Comparison of ENCODE assay signal across 8 cellular contexts in genomic region chr14:68843471-68844209, GRCh38. TPM values are rescaled to one million over a fixed set of nuclear protein-coding genes. Genes with fewer than 3 reads are reported as not detected.
A peak's percentile ranks its signal among the peaks of the same experiment; 100 is the strongest.
DNase-seq lines count a peak whose midpoint lies in the region; ATAC-seq and TF ChIP-seq lines count a peak whose summit lies in the region.

No MANE protein-coding gene starts in this region.

- TF ChIP-seq POLR2A in erythroblast (IDR thresholded peaks at IDR 0.05; ENCODE audit: low read length): no peak

- peak overlapping the region; percentile 14 for H3K9ac ChIP-seq in NT2/D1 (ENCODE audit: insufficient read length, low read depth)

- ATAC-seq in HG03175 (IDR thresholded peaks at IDR 0.05; ENCODE audit: unreplicated experiment): no peak

- H3K27me3 ChIP-seq in NT2/D1 (ENCODE audit: insufficient read depth, insufficient read length): peaks cover 8% of the 10 kb centered on the region

- H3K36me3 ChIP-seq in NT2/D1 (ENCODE audit: insufficient read depth, insufficient read length, low read length): no peaks in the 10 kb centered on the region

- no peaks in the 10 kb centered on the region for H3K9me3 ChIP-seq in NT2/D1 (ENCODE audit: insufficient read depth, low read length)

- DNase-seq in Caki2 (ENCODE audit: low read depth): peak; percentile 41
- DNase-seq in HPDE6-E6E7 (ENCODE audit: extremely low spot score): peak; percentile 66
- peak; percentile 50 for DNase-seq in NT2/D1 (ENCODE audit: low read depth, low spot score)
- DNase-seq in activated T-cell treated with anti-CD3 and anti-CD28 coated beads for 24 hours (ENCODE audit: low read depth): peak; percentile 65
- peak; percentile 65 to 76 for DNase-seq in erythroblast (lab: John Stamatoyannopoulos, UW)
- DNase-seq in myocyte (ENCODE audit: low read depth): peak; percentile 79
- DNase-seq in stimulated activated CD8-positive, alpha-beta memory T cell treated with anti-CD3 and anti-CD28 coated beads, Interleukin-4, amount 100 ng/mL, for 4 hours (ENCODE audit: low read depth in 2 of 2, low spot score in 1 of 2): peak; percentile 52 to 62

- in situ Hi-C loops in Caki2 (cut with HindIII; ENCODE audit: low pct_unique_long_range_greater_than_20kb, low sequenced_read_pairs): no loop called here

- no peaks in the 10 kb centered on the region for H3K4me1 ChIP-seq in NT2/D1 (ENCODE audit: insufficient read depth, insufficient read length)

- H3K4me3 ChIP-seq in NT2/D1 (ENCODE audit: insufficient read length, low read depth): peak overlapping the region; percentile 40

RNA-seq across cellular contexts. Expression of gene ZFP36L1, which starts 50.8 kb away (rescaled TPM):
- total RNA-seq in Caki2 (2014; rRNA removed; shearing (Covaris generic); ENCODE audit: low replicate concordance): 31.6 and 102 TPM in 2 replicates
- 194 and 260 TPM in 2 replicates for total RNA-seq in myocyte
- polyA plus RNA-seq in myocyte (2012): 234 TPM
